In the genomic region with DNA sequence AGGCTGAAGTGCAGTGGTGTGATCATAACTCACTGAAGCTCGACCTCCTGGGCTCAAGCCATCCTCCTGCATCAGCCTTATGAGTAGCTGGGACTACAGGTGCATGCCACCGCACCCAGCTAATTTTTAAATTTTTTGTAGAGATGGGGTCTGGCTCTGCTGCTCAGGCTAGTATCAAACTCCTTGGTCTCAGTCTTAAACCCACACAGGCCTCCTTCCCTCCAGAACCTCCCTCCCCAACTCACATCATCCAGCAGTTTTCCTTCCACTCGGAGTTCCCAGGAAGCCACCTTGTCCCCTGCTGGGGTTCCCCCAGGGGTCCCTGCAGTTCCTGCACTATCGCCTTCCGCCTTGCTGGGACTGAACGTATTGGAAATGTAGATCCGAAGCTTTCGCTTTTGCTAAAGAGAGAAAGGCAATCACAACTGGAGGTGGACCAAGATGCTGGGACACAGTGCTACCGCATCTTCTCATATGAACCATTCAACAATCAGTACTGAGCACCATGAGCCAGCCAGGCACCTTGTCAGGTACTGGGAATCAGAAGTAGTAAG, we compare ENCODE assay signal across 14 cellular contexts. TPM values are rescaled to one million over a fixed set of nuclear protein-coding genes. Genes with fewer than 3 reads are reported as not detected.
DNase-seq lines count a peak whose midpoint lies in the region; ATAC-seq and TF ChIP-seq lines count a peak whose summit lies in the region.
"Had no signal": no experiment of that assay in that cellular context is flagged by ENCODE, and none has a peak within 500 bp of the region (broad histone marks: within the 10 kb centered on the region; RNA-seq: fewer than 3 reads in every experiment).

No MANE protein-coding gene starts in this region.

- no peaks in the 10 kb centered on the region for H3K27me3 Mint-ChIP-seq in activated T-cell treated with anti-CD3 and anti-CD28 coated beads, Interleukin-2, amount 50 U/mL, for 24 hours
- H3K27me3 Mint-ChIP-seq in activated T-cell treated with anti-CD3 and anti-CD28 coated beads, Interleukin-2, amount 50 U/mL, for 4 hours (ENCODE audit: low read depth): no peaks in the 10 kb centered on the region
- H3K27me3 Mint-ChIP-seq in stimulated activated memory B cell treated with anti-CD40 and anti-IgM and Interleukin-4, amounts not matched to agents 10 μg/mL and 1 μg/mL and 100 μg/mL, for 72 hours: no peaks in the 10 kb centered on the region

- H3K9me2 ChIP-seq in OCI-LY7 (ENCODE audit: insufficient read depth, low read length): no peaks in the 10 kb centered on the region
- H3K9me2 ChIP-seq: SK-N-SH had no signal

- H3K36me3 ChIP-seq in OCI-LY7 (ENCODE audit: insufficient read depth, low read length): peaks cover 86% of the 10 kb centered on the region

- H2AFZ ChIP-seq in OCI-LY7 (ENCODE audit: low read length): no peak overlapping the region

- H3K4me3 Mint-ChIP-seq in activated T-cell treated with anti-CD3 and anti-CD28 coated beads, Interleukin-2, amount 50 U/mL, for 24 hours: no peak overlapping the region
- no peak overlapping the region for H3K4me3 Mint-ChIP-seq in activated T-cell treated with anti-CD3 and anti-CD28 coated beads, Interleukin-2, amount 50 U/mL, for 4 hours
- H3K4me3 Mint-ChIP-seq in stimulated activated memory B cell treated with anti-CD40 and anti-IgM and Interleukin-4, amounts not matched to agents 10 μg/mL and 1 μg/mL and 100 μg/mL, for 72 hours: no peak overlapping the region

- H3K27me3 ChIP-seq in dorsolateral prefrontal cortex: no peaks in the 10 kb centered on the region
- H3K27me3 ChIP-seq: left lung had no signal

- no peak for ATAC-seq in activated T-cell treated with anti-CD3 and anti-CD28 coated beads, Interleukin-2, amount 50 U/mL, for 4 hours
- ATAC-seq in stimulated activated memory B cell treated with anti-CD40 and anti-IgM and Interleukin-4, amounts not matched to agents 10 μg/mL and 1 μg/mL and 100 μg/mL, for 72 hours: no peak

- CTCF ChIA-PET in OCI-LY7 (lab: Charles Lee; ENCODE audit: unreplicated experiment): interaction anchor here (1.0 kb wide), 1 partner anchor 14 kb away, joined by 3 read pairs; no protein-coding TSS in a partner anchor

- H3K9me3 Mint-ChIP-seq in activated T-cell treated with anti-CD3 and anti-CD28 coated beads, Interleukin-2, amount 50 U/mL, for 24 hours: no peaks in the 10 kb centered on the region
- no peaks in the 10 kb centered on the region for H3K9me3 Mint-ChIP-seq in activated T-cell treated with anti-CD3 and anti-CD28 coated beads, Interleukin-2, amount 50 U/mL, for 4 hours
- H3K9me3 Mint-ChIP-seq in stimulated activated memory B cell treated with anti-CD40 and anti-IgM and Interleukin-4, amounts not matched to agents 10 μg/mL and 1 μg/mL and 100 μg/mL, for 72 hours: no peaks in the 10 kb centered on the region

- H3K4me1 Mint-ChIP-seq in activated T-cell treated with anti-CD3 and anti-CD28 coated beads, Interleukin-2, amount 50 U/mL, for 24 hours (ENCODE audit: low read depth): peaks cover 64% of the 10 kb centered on the region
- H3K4me1 Mint-ChIP-seq in activated T-cell treated with anti-CD3 and anti-CD28 coated beads, Interleukin-2, amount 50 U/mL, for 4 hours (ENCODE audit: low read depth): peaks cover 56% of the 10 kb centered on the region
- H3K4me1 Mint-ChIP-seq in stimulated activated memory B cell treated with anti-CD40 and anti-IgM and Interleukin-4, amounts not matched to agents 10 μg/mL and 1 μg/mL and 100 μg/mL, for 72 hours: peaks cover 66% of the 10 kb centered on the region

- BruUV-seq in OCI-LY7 (replicated peaks; lab: Mats Ljungman, UMichigan): no TSS peak

- no peaks in the 10 kb centered on the region for H3K9me3 ChIP-seq in OCI-LY7 (ENCODE audit: low read length)
- H3K9me3 ChIP-seq: left lung, SK-N-SH had no signal

- peak overlapping the region; percentile 91 for H3K27ac Mint-ChIP-seq in activated T-cell treated with anti-CD3 and anti-CD28 coated beads, Interleukin-2, amount 50 U/mL, for 24 hours
- peak overlapping the region; percentile 67 for H3K27ac Mint-ChIP-seq in stimulated activated memory B cell treated with anti-CD40 and anti-IgM and Interleukin-4, amounts not matched to agents 10 μg/mL and 1 μg/mL and 100 μg/mL, for 72 hours

- peaks cover 72% of the 10 kb centered on the region for H3K36me3 Mint-ChIP-seq in activated T-cell treated with anti-CD3 and anti-CD28 coated beads, Interleukin-2, amount 50 U/mL, for 24 hours (ENCODE audit: low read depth)
- peaks cover 35% of the 10 kb centered on the region for H3K36me3 Mint-ChIP-seq in activated T-cell treated with anti-CD3 and anti-CD28 coated beads, Interleukin-2, amount 50 U/mL, for 4 hours (ENCODE audit: insufficient read depth)
- H3K36me3 Mint-ChIP-seq in stimulated activated memory B cell treated with anti-CD40 and anti-IgM and Interleukin-4, amounts not matched to agents 10 μg/mL and 1 μg/mL and 100 μg/mL, for 72 hours: peaks cover 55% of the 10 kb centered on the region

- H3K4me2 ChIP-seq in OCI-LY7 (ENCODE audit: low read length): no peak overlapping the region
- H3K4me2 ChIP-seq: KMS-11, SK-N-SH, smooth muscle cell had no signal

- H3K4me1 ChIP-seq in OCI-LY7 (ENCODE audit: insufficient read depth, low read length, poor library complexity, severe bottlenecking): peaks cover 28% of the 10 kb centered on the region

- H3K79me2 ChIP-seq in OCI-LY7 (ENCODE audit: insufficient read depth, low read depth, low read length): peaks cover 39% of the 10 kb centered on the region

- DNase-seq in activated T-cell treated with anti-CD3 and anti-CD28 coated beads, Interleukin-2, amount 50 U/mL, for 24 hours: no peak
- no peak for DNase-seq in activated T-cell treated with anti-CD3 and anti-CD28 coated beads, Interleukin-2, amount 50 U/mL, for 4 hours
- DNase-seq in OCI-LY7 (ENCODE audit: low spot score): no peak
- no peak for DNase-seq in dorsolateral prefrontal cortex
- DNase-seq in DMS53 treated with DMSO at 0.1 percent for 48 hours (lab: John Stamatoyannopoulos, UW; ENCODE audit: unreplicated experiment): no peak
- no peak for DNase-seq in activated CD8-positive, alpha-beta memory T cell treated with anti-CD3 and anti-CD28 coated beads, Interleukin-2, amount 50 U/mL, for 4 hours
- no peak for DNase-seq in SIG-M5 treated with dmso at 0.1 percent for 504 hours (lab: John Stamatoyannopoulos, UW; ENCODE audit: unreplicated experiment)
- DNase-seq: NK-92 treated with Interleukin-12 subunit alpha and Interleukin-12 subunit beta, amount 100 ng/mL, for 24 hours had no signal

- peak overlapping the region; percentile 41 for H3K27ac ChIP-seq in OCI-LY7 (ENCODE audit: low read depth, low read length, poor library complexity, severe bottlenecking)
- peak overlapping the region in 54 of 59 donors; percentile 0 to 100 (median 64) for H3K27ac ChIP-seq in dorsolateral prefrontal cortex
- H3K27ac ChIP-seq: KMS-11 had no signal

- TF ChIP-seq CTCF in OCI-LY7 (conservative IDR thresholded peaks at IDR 0.05; ENCODE audit: low read length): peak; percentile 27; the same call in 1 of the 2 replicates
- peak in 2 of 56 donors; percentile 4 to 5 for TF ChIP-seq CTCF in dorsolateral prefrontal cortex (IDR thresholded peaks at IDR 0.05 in 54 of 56, conservative IDR thresholded peaks at IDR 0.05 in 2 of 56; ENCODE audit: low read depth in 1 of 56, partially characterized antibody in 56 of 56)

- H3K4me3 ChIP-seq in OCI-LY7 (ENCODE audit: low read depth, low read length, poor library complexity, severe bottlenecking) (no peak overlapping the region), dorsolateral prefrontal cortex (no peak overlapping the region)
- H3K4me3 ChIP-seq: left lung, smooth muscle cell had no signal

- intact Hi-C loops in OCI-LY7 (cut with micrococcal nuclease; ENCODE audit: unreplicated experiment): no loop called here
- intact Hi-C loops in dorsolateral prefrontal cortex (cut with DNase I): loop anchor here in 1 of 2 donors (5.0 to 10.0 kb wide), 3 partner anchors 213 to 670 kb away; a partner anchor contains a TSS

- 0 out of 2 replicates have a peak, but pooled peaks cover 10% of the 10 kb centered on the region for H4K20me1 ChIP-seq in OCI-LY7 (ENCODE audit: insufficient read depth, low read length)

- POLR2A ChIA-PET in OCI-LY7 (lab: Charles Lee): no interaction called here

RNA-seq across cellular contexts. Expression of a gene that starts 7.2 kb away (rescaled TPM):
- 10 to 100 TPM; 81.4 to 87.9 (median 83.8) TPM for total RNA-seq in activated T-cell treated with anti-CD3 and anti-CD28 coated beads, Interleukin-2, amount 50 U/mL, for 4 hours
- total RNA-seq in OCI-LY7 (2014; rRNA removed; shearing (Covaris generic)): 112 and 120 TPM in 2 replicates
- total RNA-seq in OCI-LY7 (2022) (127 and 136 TPM in 2 replicates), dorsolateral prefrontal cortex (10 to 100 TPM; 20.4 to 70.8 (median 40.0) TPM)

RNA-seq across cellular contexts. Expression of a gene that starts 7.8 kb away (rescaled TPM):
- 100 to 1,000 TPM; 123 to 169 (median 157) TPM for total RNA-seq in activated T-cell treated with anti-CD3 and anti-CD28 coated beads, Interleukin-2, amount 50 U/mL, for 4 hours
- 32.4 and 43.0 TPM in 2 replicates for total RNA-seq in OCI-LY7 (2014; rRNA removed; shearing (Covaris generic))
- total RNA-seq in OCI-LY7 (2022): 38.2 and 49.0 TPM in 2 replicates
- 10 to 100 TPM; 13.7 to 39.6 (median 25.0) TPM for total RNA-seq in dorsolateral prefrontal cortex

RNA-seq across cellular contexts. Expression of a gene that starts 8.0 kb away (rescaled TPM):
- total RNA-seq in activated T-cell treated with anti-CD3 and anti-CD28 coated beads, Interleukin-2, amount 50 U/mL, for 4 hours: 100 to 1,000 TPM; 272 to 298 (median 280) TPM
- 32.6 and 42.7 TPM in 2 replicates for total RNA-seq in OCI-LY7 (2014; rRNA removed; shearing (Covaris generic))
- total RNA-seq in OCI-LY7 (2022) (80.0 and 105 TPM in 2 replicates), dorsolateral prefrontal cortex (100 to 1,000 TPM in 115 of 120 experiments, 10 to 100 TPM in 5; 89.5 to 186 (median 136) TPM)

RNA-seq across cellular contexts. Expression of a gene that starts 38.2 kb away (rescaled TPM):
- not detected for total RNA-seq in activated T-cell treated with anti-CD3 and anti-CD28 coated beads, Interleukin-2, amount 50 U/mL, for 4 hours
- not detected in 2 replicates for total RNA-seq in OCI-LY7 (2014; rRNA removed; shearing (Covaris generic))
- total RNA-seq in OCI-LY7 (2022): not detected in 2 replicates
- not detected for total RNA-seq in dorsolateral prefrontal cortex
- total RNA-seq: left lung, smooth muscle cell, urinary bladder had no signal

RNA-seq across cellular contexts. Expression of a gene that starts 46.5 kb away (rescaled TPM):
- total RNA-seq in activated T-cell treated with anti-CD3 and anti-CD28 coated beads, Interleukin-2, amount 50 U/mL, for 4 hours: not detected
- total RNA-seq in OCI-LY7 (2014; rRNA removed; shearing (Covaris generic)): not detected in 2 replicates
- total RNA-seq in OCI-LY7 (2022) (not detected in 2 replicates), dorsolateral prefrontal cortex (not detected)
- total RNA-seq: left lung, smooth muscle cell, urinary bladder had no signal
